ENCODE assay signal across 33 cellular contexts in the genomic region with DNA sequence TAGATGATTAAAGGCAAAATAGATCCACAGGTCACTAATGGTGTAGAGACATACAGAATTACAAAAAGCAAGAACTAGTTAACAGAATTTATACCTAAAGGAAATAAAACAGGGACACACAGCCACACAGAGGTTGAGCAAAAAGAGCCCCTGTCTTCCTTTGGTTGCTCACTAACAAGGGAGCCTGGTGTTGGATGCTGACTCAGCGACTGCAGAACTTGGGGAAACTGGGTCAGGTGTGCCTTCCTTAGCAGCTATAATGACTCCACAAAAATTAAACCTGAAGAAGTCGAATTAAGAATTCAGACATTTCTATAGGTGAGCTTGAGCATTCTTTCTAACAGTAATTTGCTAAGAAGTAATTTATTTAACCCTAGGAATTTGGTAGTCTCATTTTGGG. TPM values are rescaled to one million over a fixed set of nuclear protein-coding genes. Genes with fewer than 3 reads are reported as not detected.
"Had no signal": no experiment of that assay in that cellular context is flagged by ENCODE, and none has a peak within 500 bp of the region (broad histone marks: within the 10 kb centered on the region; RNA-seq: fewer than 3 reads in every experiment).

No MANE protein-coding gene starts in this region.

- H3K27ac ChIP-seq: neutrophil, pancreas, prostate gland, skin epidermis, spleen, stomach, suprapubic skin, testis, tibial artery, transverse colon, vagina had no signal

- DNase-seq: naive thymus-derived CD4-positive, alpha-beta T cell; natural killer cell; nucleus accumbens; pancreas; right cardiac atrium; spleen; stimulated activated CD4-positive, alpha-beta T cell treated with anti-CD3 and anti-CD28 coated beads, Interleukin-15, amount 100 ng/mL, for 24 hours; stimulated activated CD4-positive, alpha-beta T cell treated with anti-CD3 and anti-CD28 coated beads, Interleukin-2, amount 100 ng/mL, for 24 hours; stimulated activated CD4-positive, alpha-beta T cell treated with anti-CD3 and anti-CD28 coated beads, Interleukin-2, amount 100 ng/mL, for 48 hours; stimulated activated CD4-positive, alpha-beta T cell treated with anti-CD3 and anti-CD28 coated beads, Interleukin-4, amount 100 ng/mL, for 24 hours; stimulated activated naive B cell treated with anti-CD40 and anti-IgM and Interleukin-4, amounts not matched to agents 10 μg/mL and 1 μg/mL and 100 μg/mL, for 72 hours; stimulated activated naive CD4-positive, alpha-beta T cell treated with Interleukin-2 at 50 U/mL for 16 hours; stomach; testis; tibial artery; transverse colon had no signal

- H3K4me3 ChIP-seq: pancreas, prostate gland, skin epidermis, smooth muscle cell, spleen, stomach, suprapubic skin, testis, tibial artery, transverse colon, vagina had no signal

- H3K36me3 ChIP-seq: neutrophil, pancreas, prostate gland, spleen, stomach, suprapubic skin, tibial artery, transverse colon, vagina had no signal

- H3K9me3 ChIP-seq: neutrophil, pancreas, prostate gland, suprapubic skin, testis, tibial artery, transverse colon, vagina had no signal

- H3K27me3 ChIP-seq: neutrophil, pancreas, spleen, stomach, suprapubic skin, testis, tibial artery, transverse colon, vagina had no signal

- H3K4me2 ChIP-seq: smooth muscle cell had no signal

- H3K4me1 ChIP-seq: pancreas, prostate gland, spleen, stomach, suprapubic skin, testis, tibial artery, transverse colon, vagina had no signal

- ATAC-seq: naive thymus-derived CD4-positive, alpha-beta T cell; natural killer cell; pancreas; right cardiac atrium; sciatic nerve; stimulated activated effector memory CD8-positive, alpha-beta T cell treated with anti-CD3 and anti-CD28 coated beads, Interleukin-12 subunit alpha, Interleukin-12 subunit beta, amount 100 ng/mL, for 72 hours; stimulated activated naive B cell treated with anti-CD40 and anti-IgM and Interleukin-4, amounts not matched to agents 10 μg/mL and 1 μg/mL and 100 μg/mL, for 72 hours had no signal

- FAIRE-seq: pancreas, urothelium cell line had no signal

RNA-seq across cellular contexts. Expression of a gene that starts 15.0 kb away (rescaled TPM):
- total RNA-seq: naive thymus-derived CD4-positive, alpha-beta T cell; natural killer cell; omental fat pad; osteocyte; pancreas; posterior vena cava; pulmonary artery endothelial cell; right cardiac atrium; sciatic nerve; smooth muscle cell; spleen; stomach; subcutaneous adipose tissue; suprapubic skin; transverse colon; ureter; vagina had no signal
- polyA plus RNA-seq: naive thymus-derived CD4-positive, alpha-beta T cell; neural cell; pancreas; right cardiac atrium; smooth muscle cell; spleen; stomach; thymus had no signal
